In the genomic region with DNA sequence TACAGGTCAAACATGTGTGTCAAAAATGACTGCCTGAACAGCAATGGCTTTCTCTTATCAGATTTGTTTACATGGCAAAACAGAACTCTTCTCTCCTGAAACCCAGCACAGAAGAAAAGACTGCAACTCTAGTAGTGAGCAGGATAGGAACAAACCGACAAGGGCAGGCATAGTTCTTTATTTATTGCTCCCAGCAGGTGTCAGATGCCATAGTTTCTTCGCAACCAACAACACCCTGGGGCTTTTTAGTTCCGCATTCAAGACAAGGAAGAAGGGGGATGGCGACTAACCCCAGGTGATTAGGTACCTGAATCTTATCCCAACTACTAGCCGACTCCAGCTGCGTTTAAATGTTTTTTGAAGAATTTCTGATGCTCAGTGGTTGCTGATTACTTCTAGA, we compare ENCODE assay signal across 1 cellular context.
TF ChIP-seq lines count a peak whose summit lies in the region.

No MANE protein-coding gene starts in this region.

TF ChIP-seq in WTC11, 78 proteins besides CTCF, POLR2A, EP300 and RAD21:
- TF ChIP-seq, protein P1, sequence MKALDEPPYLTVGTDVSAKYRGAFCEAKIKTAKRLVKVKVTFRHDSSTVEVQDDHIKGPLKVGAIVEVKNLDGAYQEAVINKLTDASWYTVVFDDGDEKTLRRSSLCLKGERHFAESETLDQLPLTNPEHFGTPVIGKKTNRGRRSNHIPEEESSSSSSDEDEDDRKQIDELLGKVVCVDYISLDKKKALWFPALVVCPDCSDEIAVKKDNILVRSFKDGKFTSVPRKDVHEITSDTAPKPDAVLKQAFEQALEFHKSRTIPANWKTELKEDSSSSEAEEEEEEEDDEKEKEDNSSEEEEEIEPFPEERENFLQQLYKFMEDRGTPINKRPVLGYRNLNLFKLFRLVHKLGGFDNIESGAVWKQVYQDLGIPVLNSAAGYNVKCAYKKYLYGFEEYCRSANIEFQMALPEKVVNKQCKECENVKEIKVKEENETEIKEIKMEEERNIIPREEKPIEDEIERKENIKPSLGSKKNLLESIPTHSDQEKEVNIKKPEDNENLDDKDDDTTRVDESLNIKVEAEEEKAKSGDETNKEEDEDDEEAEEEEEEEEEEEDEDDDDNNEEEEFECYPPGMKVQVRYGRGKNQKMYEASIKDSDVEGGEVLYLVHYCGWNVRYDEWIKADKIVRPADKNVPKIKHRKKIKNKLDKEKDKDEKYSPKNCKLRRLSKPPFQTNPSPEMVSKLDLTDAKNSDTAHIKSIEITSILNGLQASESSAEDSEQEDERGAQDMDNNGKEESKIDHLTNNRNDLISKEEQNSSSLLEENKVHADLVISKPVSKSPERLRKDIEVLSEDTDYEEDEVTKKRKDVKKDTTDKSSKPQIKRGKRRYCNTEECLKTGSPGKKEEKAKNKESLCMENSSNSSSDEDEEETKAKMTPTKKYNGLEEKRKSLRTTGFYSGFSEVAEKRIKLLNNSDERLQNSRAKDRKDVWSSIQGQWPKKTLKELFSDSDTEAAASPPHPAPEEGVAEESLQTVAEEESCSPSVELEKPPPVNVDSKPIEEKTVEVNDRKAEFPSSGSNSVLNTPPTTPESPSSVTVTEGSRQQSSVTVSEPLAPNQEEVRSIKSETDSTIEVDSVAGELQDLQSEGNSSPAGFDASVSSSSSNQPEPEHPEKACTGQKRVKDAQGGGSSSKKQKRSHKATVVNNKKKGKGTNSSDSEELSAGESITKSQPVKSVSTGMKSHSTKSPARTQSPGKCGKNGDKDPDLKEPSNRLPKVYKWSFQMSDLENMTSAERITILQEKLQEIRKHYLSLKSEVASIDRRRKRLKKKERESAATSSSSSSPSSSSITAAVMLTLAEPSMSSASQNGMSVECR (CRISPR knock-in tag; IDR thresholded peaks at IDR 0.05; ENCODE audit: borderline replicate concordance) = no peak
- TF ChIP-seq, protein P2, sequence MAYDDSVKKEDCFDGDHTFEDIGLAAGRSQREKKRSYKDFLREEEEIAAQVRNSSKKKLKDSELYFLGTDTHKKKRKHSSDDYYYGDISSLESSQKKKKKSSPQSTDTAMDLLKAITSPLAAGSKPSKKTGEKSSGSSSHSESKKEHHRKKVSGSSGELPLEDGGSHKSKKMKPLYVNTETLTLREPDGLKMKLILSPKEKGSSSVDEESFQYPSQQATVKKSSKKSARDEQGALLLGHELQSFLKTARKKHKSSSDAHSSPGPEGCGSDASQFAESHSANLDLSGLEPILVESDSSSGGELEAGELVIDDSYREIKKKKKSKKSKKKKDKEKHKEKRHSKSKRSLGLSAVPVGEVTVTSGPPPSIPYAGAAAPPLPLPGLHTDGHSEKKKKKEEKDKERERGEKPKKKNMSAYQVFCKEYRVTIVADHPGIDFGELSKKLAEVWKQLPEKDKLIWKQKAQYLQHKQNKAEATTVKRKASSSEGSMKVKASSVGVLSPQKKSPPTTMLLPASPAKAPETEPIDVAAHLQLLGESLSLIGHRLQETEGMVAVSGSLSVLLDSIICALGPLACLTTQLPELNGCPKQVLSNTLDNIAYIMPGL (CRISPR knock-in tag; IDR thresholded peaks at IDR 0.05) = no peak
- TF ChIP-seq SOX15 (CRISPR knock-in tag; IDR thresholded peaks at IDR 0.05) (no peak), CREM (CRISPR knock-in tag; IDR thresholded peaks at IDR 0.05) (no peak), SMAD4 (CRISPR knock-in tag; IDR thresholded peaks at IDR 0.05) (no peak), ZNF423 (CRISPR knock-in tag; IDR thresholded peaks at IDR 0.05) (no peak; the same call in 1 of the 2 replicates), IRF2 (CRISPR knock-in tag; IDR thresholded peaks at IDR 0.05; ENCODE audit: borderline replicate concordance, low read depth) (no peak), TEAD4 (CRISPR knock-in tag; IDR thresholded peaks at IDR 0.05) (no peak), NFYB (CRISPR knock-in tag; conservative IDR thresholded peaks at IDR 0.05; ENCODE audit: low read depth) (no peak), KAT7 (CRISPR knock-in tag; IDR thresholded peaks at IDR 0.05; ENCODE audit: borderline replicate concordance) (no peak), ZNF263 (CRISPR knock-in tag; IDR thresholded peaks at IDR 0.05; ENCODE audit: low read depth) (no peak), PRRX2 (CRISPR knock-in tag; IDR thresholded peaks at IDR 0.05) (no peak), ZNF121 (CRISPR knock-in tag; IDR thresholded peaks at IDR 0.05) (no peak), ZNF396 (CRISPR knock-in tag; IDR thresholded peaks at IDR 0.05; ENCODE audit: borderline replicate concordance) (no peak)
- TF ChIP-seq, protein P3, sequence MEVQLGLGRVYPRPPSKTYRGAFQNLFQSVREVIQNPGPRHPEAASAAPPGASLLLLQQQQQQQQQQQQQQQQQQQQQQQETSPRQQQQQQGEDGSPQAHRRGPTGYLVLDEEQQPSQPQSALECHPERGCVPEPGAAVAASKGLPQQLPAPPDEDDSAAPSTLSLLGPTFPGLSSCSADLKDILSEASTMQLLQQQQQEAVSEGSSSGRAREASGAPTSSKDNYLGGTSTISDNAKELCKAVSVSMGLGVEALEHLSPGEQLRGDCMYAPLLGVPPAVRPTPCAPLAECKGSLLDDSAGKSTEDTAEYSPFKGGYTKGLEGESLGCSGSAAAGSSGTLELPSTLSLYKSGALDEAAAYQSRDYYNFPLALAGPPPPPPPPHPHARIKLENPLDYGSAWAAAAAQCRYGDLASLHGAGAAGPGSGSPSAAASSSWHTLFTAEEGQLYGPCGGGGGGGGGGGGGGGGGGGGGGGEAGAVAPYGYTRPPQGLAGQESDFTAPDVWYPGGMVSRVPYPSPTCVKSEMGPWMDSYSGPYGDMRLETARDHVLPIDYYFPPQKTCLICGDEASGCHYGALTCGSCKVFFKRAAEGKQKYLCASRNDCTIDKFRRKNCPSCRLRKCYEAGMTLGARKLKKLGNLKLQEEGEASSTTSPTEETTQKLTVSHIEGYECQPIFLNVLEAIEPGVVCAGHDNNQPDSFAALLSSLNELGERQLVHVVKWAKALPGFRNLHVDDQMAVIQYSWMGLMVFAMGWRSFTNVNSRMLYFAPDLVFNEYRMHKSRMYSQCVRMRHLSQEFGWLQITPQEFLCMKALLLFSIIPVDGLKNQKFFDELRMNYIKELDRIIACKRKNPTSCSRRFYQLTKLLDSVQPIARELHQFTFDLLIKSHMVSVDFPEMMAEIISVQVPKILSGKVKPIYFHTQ (CRISPR knock-in tag; IDR thresholded peaks at IDR 0.05) = no peak
- TF ChIP-seq, protein P4, sequence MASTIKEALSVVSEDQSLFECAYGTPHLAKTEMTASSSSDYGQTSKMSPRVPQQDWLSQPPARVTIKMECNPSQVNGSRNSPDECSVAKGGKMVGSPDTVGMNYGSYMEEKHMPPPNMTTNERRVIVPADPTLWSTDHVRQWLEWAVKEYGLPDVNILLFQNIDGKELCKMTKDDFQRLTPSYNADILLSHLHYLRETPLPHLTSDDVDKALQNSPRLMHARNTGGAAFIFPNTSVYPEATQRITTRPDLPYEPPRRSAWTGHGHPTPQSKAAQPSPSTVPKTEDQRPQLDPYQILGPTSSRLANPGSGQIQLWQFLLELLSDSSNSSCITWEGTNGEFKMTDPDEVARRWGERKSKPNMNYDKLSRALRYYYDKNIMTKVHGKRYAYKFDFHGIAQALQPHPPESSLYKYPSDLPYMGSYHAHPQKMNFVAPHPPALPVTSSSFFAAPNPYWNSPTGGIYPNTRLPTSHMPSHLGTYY (CRISPR knock-in tag; IDR thresholded peaks at IDR 0.05) = no peak
- TF ChIP-seq, protein P5, sequence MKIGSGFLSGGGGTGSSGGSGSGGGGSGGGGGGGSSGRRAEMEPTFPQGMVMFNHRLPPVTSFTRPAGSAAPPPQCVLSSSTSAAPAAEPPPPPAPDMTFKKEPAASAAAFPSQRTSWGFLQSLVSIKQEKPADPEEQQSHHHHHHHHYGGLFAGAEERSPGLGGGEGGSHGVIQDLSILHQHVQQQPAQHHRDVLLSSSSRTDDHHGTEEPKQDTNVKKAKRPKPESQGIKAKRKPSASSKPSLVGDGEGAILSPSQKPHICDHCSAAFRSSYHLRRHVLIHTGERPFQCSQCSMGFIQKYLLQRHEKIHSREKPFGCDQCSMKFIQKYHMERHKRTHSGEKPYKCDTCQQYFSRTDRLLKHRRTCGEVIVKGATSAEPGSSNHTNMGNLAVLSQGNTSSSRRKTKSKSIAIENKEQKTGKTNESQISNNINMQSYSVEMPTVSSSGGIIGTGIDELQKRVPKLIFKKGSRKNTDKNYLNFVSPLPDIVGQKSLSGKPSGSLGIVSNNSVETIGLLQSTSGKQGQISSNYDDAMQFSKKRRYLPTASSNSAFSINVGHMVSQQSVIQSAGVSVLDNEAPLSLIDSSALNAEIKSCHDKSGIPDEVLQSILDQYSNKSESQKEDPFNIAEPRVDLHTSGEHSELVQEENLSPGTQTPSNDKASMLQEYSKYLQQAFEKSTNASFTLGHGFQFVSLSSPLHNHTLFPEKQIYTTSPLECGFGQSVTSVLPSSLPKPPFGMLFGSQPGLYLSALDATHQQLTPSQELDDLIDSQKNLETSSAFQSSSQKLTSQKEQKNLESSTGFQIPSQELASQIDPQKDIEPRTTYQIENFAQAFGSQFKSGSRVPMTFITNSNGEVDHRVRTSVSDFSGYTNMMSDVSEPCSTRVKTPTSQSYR (CRISPR knock-in tag; IDR thresholded peaks at IDR 0.05) = no peak
- TF ChIP-seq, protein P6, sequence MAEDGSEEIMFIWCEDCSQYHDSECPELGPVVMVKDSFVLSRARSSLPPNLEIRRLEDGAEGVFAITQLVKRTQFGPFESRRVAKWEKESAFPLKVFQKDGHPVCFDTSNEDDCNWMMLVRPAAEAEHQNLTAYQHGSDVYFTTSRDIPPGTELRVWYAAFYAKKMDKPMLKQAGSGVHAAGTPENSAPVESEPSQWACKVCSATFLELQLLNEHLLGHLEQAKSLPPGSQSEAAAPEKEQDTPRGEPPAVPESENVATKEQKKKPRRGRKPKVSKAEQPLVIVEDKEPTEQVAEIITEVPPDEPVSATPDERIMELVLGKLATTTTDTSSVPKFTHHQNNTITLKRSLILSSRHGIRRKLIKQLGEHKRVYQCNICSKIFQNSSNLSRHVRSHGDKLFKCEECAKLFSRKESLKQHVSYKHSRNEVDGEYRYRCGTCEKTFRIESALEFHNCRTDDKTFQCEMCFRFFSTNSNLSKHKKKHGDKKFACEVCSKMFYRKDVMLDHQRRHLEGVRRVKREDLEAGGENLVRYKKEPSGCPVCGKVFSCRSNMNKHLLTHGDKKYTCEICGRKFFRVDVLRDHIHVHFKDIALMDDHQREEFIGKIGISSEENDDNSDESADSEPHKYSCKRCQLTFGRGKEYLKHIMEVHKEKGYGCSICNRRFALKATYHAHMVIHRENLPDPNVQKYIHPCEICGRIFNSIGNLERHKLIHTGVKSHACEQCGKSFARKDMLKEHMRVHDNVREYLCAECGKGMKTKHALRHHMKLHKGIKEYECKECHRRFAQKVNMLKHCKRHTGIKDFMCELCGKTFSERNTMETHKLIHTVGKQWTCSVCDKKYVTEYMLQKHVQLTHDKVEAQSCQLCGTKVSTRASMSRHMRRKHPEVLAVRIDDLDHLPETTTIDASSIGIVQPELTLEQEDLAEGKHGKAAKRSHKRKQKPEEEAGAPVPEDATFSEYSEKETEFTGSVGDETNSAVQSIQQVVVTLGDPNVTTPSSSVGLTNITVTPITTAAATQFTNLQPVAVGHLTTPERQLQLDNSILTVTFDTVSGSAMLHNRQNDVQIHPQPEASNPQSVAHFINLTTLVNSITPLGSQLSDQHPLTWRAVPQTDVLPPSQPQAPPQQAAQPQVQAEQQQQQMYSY (CRISPR knock-in tag; IDR thresholded peaks at IDR 0.05) = no peak
- TF ChIP-seq, protein P7, sequence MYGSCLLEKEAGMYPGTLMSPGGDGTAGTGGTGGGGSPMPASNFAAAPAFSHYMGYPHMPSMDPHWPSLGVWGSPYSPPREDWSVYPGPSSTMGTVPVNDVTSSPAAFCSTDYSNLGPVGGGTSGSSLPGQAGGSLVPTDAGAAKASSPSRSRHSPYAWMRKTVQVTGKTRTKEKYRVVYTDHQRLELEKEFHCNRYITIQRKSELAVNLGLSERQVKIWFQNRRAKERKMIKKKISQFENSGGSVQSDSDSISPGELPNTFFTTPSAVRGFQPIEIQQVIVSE (CRISPR knock-in tag; IDR thresholded peaks at IDR 0.05; ENCODE audit: borderline replicate concordance) = no peak
- TF ChIP-seq, protein P8, sequence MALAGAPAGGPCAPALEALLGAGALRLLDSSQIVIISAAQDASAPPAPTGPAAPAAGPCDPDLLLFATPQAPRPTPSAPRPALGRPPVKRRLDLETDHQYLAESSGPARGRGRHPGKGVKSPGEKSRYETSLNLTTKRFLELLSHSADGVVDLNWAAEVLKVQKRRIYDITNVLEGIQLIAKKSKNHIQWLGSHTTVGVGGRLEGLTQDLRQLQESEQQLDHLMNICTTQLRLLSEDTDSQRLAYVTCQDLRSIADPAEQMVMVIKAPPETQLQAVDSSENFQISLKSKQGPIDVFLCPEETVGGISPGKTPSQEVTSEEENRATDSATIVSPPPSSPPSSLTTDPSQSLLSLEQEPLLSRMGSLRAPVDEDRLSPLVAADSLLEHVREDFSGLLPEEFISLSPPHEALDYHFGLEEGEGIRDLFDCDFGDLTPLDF (CRISPR knock-in tag; IDR thresholded peaks at IDR 0.05) = no peak
